15 cellular contexts compared by ENCODE assay signal in the genomic region with DNA sequence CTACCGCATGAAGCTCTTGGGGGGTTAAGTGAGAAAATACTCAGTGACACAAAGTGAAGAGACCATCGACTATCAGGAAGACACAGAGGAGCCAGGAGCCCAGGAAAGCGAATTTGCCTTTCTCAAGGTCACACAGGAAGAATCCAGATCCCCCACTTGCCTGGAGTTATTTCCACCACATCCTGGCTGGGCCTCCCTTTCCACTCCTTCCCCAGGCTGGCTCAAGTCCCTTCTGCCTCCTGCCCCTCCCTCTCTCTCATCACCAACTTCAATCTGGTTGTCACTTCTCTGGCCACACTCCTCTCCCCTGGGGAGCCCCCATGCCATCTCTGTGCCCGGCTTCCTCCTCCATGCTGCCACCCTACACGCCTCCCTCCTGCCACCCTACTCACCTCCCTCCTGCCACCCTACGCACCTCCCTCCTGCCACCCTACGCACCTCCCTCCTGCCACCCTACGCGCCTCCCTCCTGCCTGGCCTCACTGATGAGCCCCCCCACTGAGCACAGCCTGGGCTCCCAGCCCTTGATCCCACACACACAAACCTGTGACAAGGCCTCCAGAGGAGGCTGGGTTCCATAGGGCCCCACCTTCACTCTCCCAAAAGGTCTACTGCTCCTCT. TPM values are rescaled to one million over a fixed set of nuclear protein-coding genes. Genes with fewer than 3 reads are reported as not detected.
DNase-seq lines count a peak whose midpoint lies in the region; ATAC-seq, FAIRE-seq and TF ChIP-seq lines count a peak whose summit lies in the region.
"Had no signal": no experiment of that assay in that cellular context is flagged by ENCODE, and none has a peak within 500 bp of the region (broad histone marks: within the 10 kb centered on the region; RNA-seq: fewer than 3 reads in every experiment).

No MANE protein-coding gene starts in this region.

- H3K27me3 ChIP-seq in prostate gland (replicated peaks; ENCODE audit: insufficient read depth) (no peaks in the 10 kb centered on the region), dorsolateral prefrontal cortex (no peaks in the 10 kb centered on the region)

- 92% methylated on average over 9 of the region's 9 CpGs for WGBS in prostate gland

- H3K4me3 ChIP-seq in prostate gland (no peak overlapping the region), dorsolateral prefrontal cortex (no peak overlapping the region)

- DNase-seq in Calu3 (no peak), M059J (ENCODE audit: low read depth) (peak; percentile 60), endothelial cell (ENCODE audit: low spot score) (no peak), prostate gland (ENCODE audit: low spot score) (no peak), AG08395 (ENCODE audit: low spot score) (no peak), dorsolateral prefrontal cortex (no peak), D721Med (ENCODE audit: insufficient read length, low spot score) (no peak)
- DNase-seq in activated CD4-positive, alpha-beta T cell treated with anti-CD3 and anti-CD28 coated beads for 36 hours = no peak
- DNase-seq: activated CD4-positive, CD25-positive, alpha-beta regulatory T cell; NCI-H510A treated with DMSO at 0.1 percent for 48 hours; nucleus accumbens; SHP77 treated with DMSO at 0.1 percent for 48 hours; stimulated activated naive CD4-positive, alpha-beta T cell had no signal

- H3K27me3 Mint-ChIP-seq in Calu3 (ENCODE audit: unreplicated experiment) (no peaks in the 10 kb centered on the region), endothelial cell (ENCODE audit: unreplicated experiment) (peaks cover 11% of the 10 kb centered on the region)
- H3K27me3 Mint-ChIP-seq in activated CD4-positive, alpha-beta T cell treated with anti-CD3 and anti-CD28 coated beads for 36 hours = no peaks in the 10 kb centered on the region
- H3K27me3 Mint-ChIP-seq: central memory CD8-positive, alpha-beta T cell had no signal

- H3K4me3 Mint-ChIP-seq in Calu3 (ENCODE audit: low read depth, unreplicated experiment) = no peak overlapping the region
- H3K4me3 Mint-ChIP-seq in endothelial cell (ENCODE audit: unreplicated experiment) = no peak overlapping the region
- H3K4me3 Mint-ChIP-seq in activated CD4-positive, alpha-beta T cell treated with anti-CD3 and anti-CD28 coated beads for 36 hours = no peak overlapping the region
- H3K4me3 Mint-ChIP-seq: central memory CD8-positive, alpha-beta T cell had no signal

- ATAC-seq in activated CD4-positive, alpha-beta T cell treated with anti-CD3 and anti-CD28 coated beads for 36 hours = no peak

- CTCF ChIA-PET in Calu3 (lab: Charles Lee) = no interaction called here
- CTCF ChIA-PET in activated CD4-positive, alpha-beta T cell treated with anti-CD3 and anti-CD28 coated beads for 36 hours (lab: Charles Lee) = interaction anchor here (1.6 to 1.9 kb wide), 2 partner anchors 23 to 32 kb away, joined by 7 to 13 read pairs; no protein-coding TSS in a partner anchor

- H3K27ac Mint-ChIP-seq in Calu3 (ENCODE audit: unreplicated experiment) (peak overlapping the region; percentile 27), endothelial cell (ENCODE audit: unreplicated experiment) (peak overlapping the region; percentile 31)
- H3K27ac Mint-ChIP-seq in activated CD4-positive, alpha-beta T cell treated with anti-CD3 and anti-CD28 coated beads for 36 hours = no peak overlapping the region

- H3K9me3 ChIP-seq in prostate gland = no peaks in the 10 kb centered on the region

- no peak for TF ChIP-seq POLR2A in prostate gland (IDR thresholded peaks at IDR 0.05)

- H3K36me3 Mint-ChIP-seq in Calu3 (ENCODE audit: insufficient read depth, unreplicated experiment) (peaks cover 48% of the 10 kb centered on the region), endothelial cell (ENCODE audit: low read depth, unreplicated experiment) (no peaks in the 10 kb centered on the region)
- H3K36me3 Mint-ChIP-seq in activated CD4-positive, alpha-beta T cell treated with anti-CD3 and anti-CD28 coated beads for 36 hours (ENCODE audit: low read depth) = no peaks in the 10 kb centered on the region

- TF ChIP-seq CTCF in Calu3 (IDR thresholded peaks at IDR 0.05; ENCODE audit: unreplicated experiment) = no peak
- TF ChIP-seq CTCF in endothelial cell (IDR thresholded peaks at IDR 0.05; ENCODE audit: unreplicated experiment) = no peak
- TF ChIP-seq CTCF in prostate gland (IDR thresholded peaks at IDR 0.05) = no peak
- TF ChIP-seq CTCF in dorsolateral prefrontal cortex (IDR thresholded peaks at IDR 0.05 in 54 of 56, conservative IDR thresholded peaks at IDR 0.05 in 2 of 56; ENCODE audit: low read depth in 1 of 56, partially characterized antibody in 56 of 56) = no peak
- TF ChIP-seq CTCF in D721Med (IDR thresholded peaks at IDR 0.05; ENCODE audit: insufficient read depth, missing control alignments) = no peak

- peak overlapping the region; percentile 12 to 21 for H3K27ac ChIP-seq in prostate gland
- H3K27ac ChIP-seq in dorsolateral prefrontal cortex = peak overlapping the region in 6 of 59 donors; percentile 7 to 40 (median 30)

- H3K4me1 ChIP-seq in prostate gland (replicated peaks) = peaks cover 21% of the 10 kb centered on the region

- no peaks in the 10 kb centered on the region for H3K36me3 ChIP-seq in prostate gland

- H3K4me1 Mint-ChIP-seq in Calu3 (ENCODE audit: low read depth, unreplicated experiment) = peaks cover 51% of the 10 kb centered on the region
- peaks cover 36% of the 10 kb centered on the region for H3K4me1 Mint-ChIP-seq in endothelial cell (ENCODE audit: unreplicated experiment)
- peaks cover 37% of the 10 kb centered on the region for H3K4me1 Mint-ChIP-seq in activated CD4-positive, alpha-beta T cell treated with anti-CD3 and anti-CD28 coated beads for 36 hours

- POLR2A ChIA-PET in activated CD4-positive, alpha-beta T cell treated with anti-CD3 and anti-CD28 coated beads for 36 hours (lab: Charles Lee) = no interaction called here

- intact Hi-C loops in Calu3 (cut with micrococcal nuclease; ENCODE audit: unreplicated experiment) = no loop called here
- intact Hi-C loops in prostate gland (cut with DNase I) = no loop called here
- intact Hi-C loops in dorsolateral prefrontal cortex (cut with DNase I) = no loop called here
- intact Hi-C loops in activated CD4-positive, alpha-beta T cell treated with anti-CD3 and anti-CD28 coated beads for 36 hours (cut with DNase I, micrococcal nuclease) = no loop called here

- BruUV-seq in Calu3 (replicated peaks; lab: Mats Ljungman, UMichigan) = no TSS peak

- H3K9me3 Mint-ChIP-seq in Calu3 (ENCODE audit: low read depth, unreplicated experiment) (no peaks in the 10 kb centered on the region), endothelial cell (ENCODE audit: unreplicated experiment) (no peaks in the 10 kb centered on the region)
- H3K9me3 Mint-ChIP-seq in activated CD4-positive, alpha-beta T cell treated with anti-CD3 and anti-CD28 coated beads for 36 hours (ENCODE audit: low read depth) = no peaks in the 10 kb centered on the region
- H3K9me3 Mint-ChIP-seq: central memory CD8-positive, alpha-beta T cell had no signal

- FAIRE-seq in D721Med (lab: Jason Lieb, UNC) = no peak
- FAIRE-seq: islet of Langerhans had no signal

RNA-seq across cellular contexts. Expression of gene SCNN1A, which starts 6.3 kb away (rescaled TPM):
- total RNA-seq in Calu3 (2022) (36.5 and 53.5 TPM in 2 replicates), endothelial cell (ENCODE audit: unreplicated experiment) (2.2 TPM), prostate gland (100 to 1,000 TPM; 128 to 211 TPM), dorsolateral prefrontal cortex (1 to 10 TPM in 24 of 120 experiments, under 1 TPM in 28, not detected in 68; 0.23 to 4.8 (median 0.89) TPM)
- total RNA-seq in M059J (2014; rRNA removed; shearing (Covaris generic)) = 1.5 and 4.5 TPM in 2 replicates
- total RNA-seq in activated CD4-positive, alpha-beta T cell treated with anti-CD3 and anti-CD28 coated beads for 36 hours = under 1 TPM in 1 of 2 experiments, not detected in 1; 0.05 TPM

RNA-seq across cellular contexts. Expression of gene LTBR, which starts 14.9 kb away (rescaled TPM):
- total RNA-seq in Calu3 (2022) (165 and 167 TPM in 2 replicates), endothelial cell (ENCODE audit: unreplicated experiment) (40.3 TPM), prostate gland (100 to 1,000 TPM; 186 to 264 TPM), dorsolateral prefrontal cortex (10 to 100 TPM in 100 of 120 experiments, 1 to 10 TPM in 20; 4.6 to 36.0 (median 16.2) TPM)
- 0.34 and 0.49 TPM in 2 replicates for total RNA-seq in M059J (2014; rRNA removed; shearing (Covaris generic))
- total RNA-seq in activated CD4-positive, alpha-beta T cell treated with anti-CD3 and anti-CD28 coated beads for 36 hours = 1 to 10 TPM in 1 of 2 experiments, under 1 TPM in 1; 0.57 to 1.1 TPM

RNA-seq across cellular contexts. Expression of gene TNFRSF1A, which starts 27.1 kb away (rescaled TPM):
- total RNA-seq in Calu3 (2022) (76.7 and 79.3 TPM in 2 replicates), endothelial cell (ENCODE audit: unreplicated experiment) (125 TPM), prostate gland (100 to 1,000 TPM in 1 of 2 donors, 10 to 100 TPM in 1; 91.1 to 168 TPM), dorsolateral prefrontal cortex (100 to 1,000 TPM in 1 of 120 experiments, 10 to 100 TPM in 119; 16.4 to 101 (median 39.3) TPM)
- 180 and 233 TPM in 2 replicates for total RNA-seq in M059J (2014; rRNA removed; shearing (Covaris generic))
- 10 to 100 TPM; 42.1 to 58.7 TPM for total RNA-seq in activated CD4-positive, alpha-beta T cell treated with anti-CD3 and anti-CD28 coated beads for 36 hours

RNA-seq across cellular contexts. Expression of gene PLEKHG6, which starts 58.5 kb away (rescaled TPM):
- 25.1 and 32.3 TPM in 2 replicates for total RNA-seq in Calu3 (2022)
- total RNA-seq in M059J (2014; rRNA removed; shearing (Covaris generic)) = 0.05 TPM in 1 of 2 replicates, not detected in the other
- 1.9 TPM for total RNA-seq in endothelial cell (ENCODE audit: unreplicated experiment)
- 1 to 10 TPM; 4.6 to 6.2 TPM for total RNA-seq in prostate gland
- total RNA-seq in dorsolateral prefrontal cortex = under 1 TPM in 1 of 120 experiments, not detected in 119; 0.39 TPM
- total RNA-seq in activated CD4-positive, alpha-beta T cell treated with anti-CD3 and anti-CD28 coated beads for 36 hours = not detected
